11 cellular contexts compared by ENCODE assay signal in the genomic region with DNA sequence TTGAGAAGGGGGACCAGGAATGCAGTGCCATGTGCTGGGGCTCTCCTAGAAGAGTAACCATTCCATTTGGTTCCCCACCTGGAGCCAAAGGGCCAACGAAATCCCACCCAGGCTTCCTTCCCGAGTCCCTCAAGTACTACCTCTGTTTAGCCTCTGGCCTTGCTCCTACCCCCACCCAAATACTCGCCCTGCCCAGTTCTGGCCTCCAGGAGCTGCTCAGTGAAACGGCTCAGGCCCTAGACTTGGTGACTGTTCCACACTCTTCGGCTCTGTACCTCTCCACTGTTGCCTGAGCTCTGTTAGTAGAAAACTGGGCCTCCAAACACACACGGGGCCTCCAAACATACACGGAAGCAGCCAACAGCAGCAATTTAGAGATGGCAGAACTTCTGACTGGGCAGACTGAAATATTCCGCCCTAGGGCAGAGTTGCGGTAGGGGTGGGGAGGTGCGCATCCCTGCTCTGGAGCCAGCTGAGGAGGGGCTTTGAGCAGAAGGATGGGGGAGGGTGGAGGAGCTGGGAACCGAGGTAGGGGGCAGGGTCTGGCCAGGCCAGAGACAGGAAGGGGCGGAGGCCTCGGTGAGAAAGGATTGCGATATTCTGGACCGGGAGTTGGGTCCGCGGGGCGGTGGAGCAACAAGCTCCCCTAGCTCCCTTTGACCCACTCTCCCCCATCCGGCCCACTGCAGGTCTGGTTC. TPM values are rescaled to one million over a fixed set of nuclear protein-coding genes. Genes with fewer than 3 reads are reported as not detected.
DNase-seq lines count a peak whose midpoint lies in the region; ATAC-seq lines count a peak whose summit lies in the region.
"Had no signal": no experiment of that assay in that cellular context is flagged by ENCODE, and none has a peak within 500 bp of the region (broad histone marks: within the 10 kb centered on the region; RNA-seq: fewer than 3 reads in every experiment).

No MANE protein-coding gene starts in this region.

- H3K23ac ChIP-seq in mesendoderm (ENCODE audit: low read length) = no peak overlapping the region

- peaks cover 63% of the 10 kb centered on the region for H3K4me1 Mint-ChIP-seq in stimulated activated naive CD8-positive, alpha-beta T cell treated with anti-CD3 and anti-CD28 coated beads, Interleukin-15, Interleukin-2, amounts not matched to agents 100 ng/mL and 50 ng/mL, for 24 hours (ENCODE audit: low read depth)

- DNase-seq in stimulated activated naive CD8-positive, alpha-beta T cell treated with anti-CD3 and anti-CD28 coated beads, Interleukin-15, Interleukin-2, amounts not matched to agents 100 U/mL and 50 U/mL, for 24 hours = no peak
- DNase-seq in adipocyte (ENCODE audit: low read depth) (no peak), mesendoderm (peak; percentile 72), NCI-H1694 (lab: John Stamatoyannopoulos, UW) (no peak), left colon (no peak)
- DNase-seq: GOT3, NCI-H2029 had no signal

- no peak overlapping the region for H4K8ac ChIP-seq in mesendoderm (ENCODE audit: low read depth, low read length)

- intact Hi-C loops in left colon (cut with DNase I, micrococcal nuclease) = no loop called here

- peaks cover 2% of the 10 kb centered on the region for H3K36me3 Mint-ChIP-seq in stimulated activated naive CD8-positive, alpha-beta T cell treated with anti-CD3 and anti-CD28 coated beads, Interleukin-15, Interleukin-2, amounts not matched to agents 100 ng/mL and 50 ng/mL, for 24 hours (ENCODE audit: low read depth)

- peaks cover 31% of the 10 kb centered on the region for H3K4me1 ChIP-seq in adipocyte (ENCODE audit: control insufficient read depth, insufficient read depth, low read length)
- peaks cover 11% of the 10 kb centered on the region for H3K4me1 ChIP-seq in mesendoderm (ENCODE audit: control insufficient read depth, low read depth, low read length)

- H2BK5ac ChIP-seq in mesendoderm (ENCODE audit: low read length) = no peak overlapping the region

- no peak overlapping the region for H3K27ac ChIP-seq in mesendoderm (ENCODE audit: low read depth, low read length)

- H3K27me3 ChIP-seq in adipocyte (replicated peaks; ENCODE audit: control insufficient read depth, insufficient read depth, low read length) = peaks cover 57% of the 10 kb centered on the region
- peaks cover 75% of the 10 kb centered on the region for H3K27me3 ChIP-seq in mesendoderm (ENCODE audit: insufficient read depth, low read length, poor library complexity)

- no peak overlapping the region for H2BK120ac ChIP-seq in mesendoderm (ENCODE audit: low read depth, low read length)

- H3K79me1 ChIP-seq in mesendoderm (ENCODE audit: low read length) = no peaks in the 10 kb centered on the region

- WGBS in mesendoderm (ENCODE audit: extremely low coverage, insufficient coverage, low lambda C conversion rate) = no CpG with 5 or more reads among the region's 19 CpGs

- peaks cover 2% of the 10 kb centered on the region for H3K9me3 ChIP-seq in adipocyte (ENCODE audit: control insufficient read depth, low read length)

- no peaks in the 10 kb centered on the region for H3K79me2 ChIP-seq in mesendoderm (ENCODE audit: control insufficient read depth, insufficient read depth, low read length)

- peak overlapping the region; percentile 34 for H3K4me2 ChIP-seq in mesendoderm (ENCODE audit: low read length)

- H3K9ac ChIP-seq in adipocyte (ENCODE audit: low read length) (no peak overlapping the region), mesendoderm (ENCODE audit: low read length) (peak overlapping the region; percentile 48)

- ATAC-seq in stimulated activated naive CD8-positive, alpha-beta T cell treated with anti-CD3 and anti-CD28 coated beads, Interleukin-15, Interleukin-2, amounts not matched to agents 100 U/mL and 50 U/mL, for 24 hours = no peak
- ATAC-seq in GM19395 (IDR thresholded peaks at IDR 0.05; ENCODE audit: unreplicated experiment) (no peak), left colon (no peak), GM21447 (IDR thresholded peaks at IDR 0.05; ENCODE audit: unreplicated experiment) (no peak)

- H3K4me3 ChIP-seq in adipocyte (ENCODE audit: low read length) (peak overlapping the region; percentile 66), mesendoderm (ENCODE audit: low read length) (no peak overlapping the region)

- no peak overlapping the region for H3K18ac ChIP-seq in mesendoderm (ENCODE audit: low read length)

- H3K36me3 ChIP-seq in adipocyte (ENCODE audit: control insufficient read depth, insufficient read depth, low read length, severe bottlenecking) (no peaks in the 10 kb centered on the region), mesendoderm (ENCODE audit: control insufficient read depth, insufficient read depth, low read length) (no peaks in the 10 kb centered on the region)

- H3K56ac ChIP-seq in mesendoderm (ENCODE audit: low read length) = peak overlapping the region; percentile 69

- H3K27me3 Mint-ChIP-seq in stimulated activated naive CD8-positive, alpha-beta T cell treated with anti-CD3 and anti-CD28 coated beads, Interleukin-15, Interleukin-2, amounts not matched to agents 100 ng/mL and 50 ng/mL, for 24 hours = peaks cover 78% of the 10 kb centered on the region

- H3K4me3 Mint-ChIP-seq in stimulated activated naive CD8-positive, alpha-beta T cell treated with anti-CD3 and anti-CD28 coated beads, Interleukin-15, Interleukin-2, amounts not matched to agents 100 ng/mL and 50 ng/mL, for 24 hours = peak overlapping the region; percentile 35

- H2BK15ac ChIP-seq in mesendoderm (replicated peaks; ENCODE audit: low read depth) = no peak overlapping the region

- no peak overlapping the region for H4K5ac ChIP-seq in mesendoderm (ENCODE audit: low read length)

- peaks cover 1% of the 10 kb centered on the region for H3K9me3 Mint-ChIP-seq in stimulated activated naive CD8-positive, alpha-beta T cell treated with anti-CD3 and anti-CD28 coated beads, Interleukin-15, Interleukin-2, amounts not matched to agents 100 ng/mL and 50 ng/mL, for 24 hours

- no peak overlapping the region for H3K27ac Mint-ChIP-seq in stimulated activated naive CD8-positive, alpha-beta T cell treated with anti-CD3 and anti-CD28 coated beads, Interleukin-15, Interleukin-2, amounts not matched to agents 100 ng/mL and 50 ng/mL, for 24 hours

- H2AK5ac ChIP-seq in mesendoderm (ENCODE audit: low read length) = peak overlapping the region; percentile 40

- no peak overlapping the region for H3K4ac ChIP-seq in mesendoderm (ENCODE audit: low read depth, low read length)

RNA-seq across cellular contexts. Expression of a gene that starts 4.3 kb away (rescaled TPM):
- 0.49 TPM for polyA plus RNA-seq in mesendoderm (2013, experiment 1 of 2)
- polyA plus RNA-seq in mesendoderm (2013, experiment 2 of 2) = 0.39 TPM
- not detected for total RNA-seq in left colon
- total RNA-seq: posterior vena cava had no signal
